23 cellular contexts compared by ENCODE assay signal in genomic region chr12:112514456-112514855, GRCh38.
DNase-seq lines count a peak whose midpoint lies in the region; ATAC-seq and TF ChIP-seq lines count a peak whose summit lies in the region.
"Had no signal": no experiment of that assay in that cellular context is flagged by ENCODE, and none has a peak within 500 bp of the region (broad histone marks: within the 10 kb centered on the region; RNA-seq: fewer than 3 reads in every experiment).

No MANE protein-coding gene starts in this region.

- H3K9me3 Mint-ChIP-seq in Caco-2 (ENCODE audit: unreplicated experiment) (no peaks in the 10 kb centered on the region), neural crest cell (peaks cover 2% of the 10 kb centered on the region), progenitor cell of endocrine pancreas (ENCODE audit: low read depth) (no peaks in the 10 kb centered on the region)
- H3K9me3 Mint-ChIP-seq: CD14-positive monocyte; CD4-positive, CD25-positive, alpha-beta regulatory T cell; CD8-positive, alpha-beta memory T cell had no signal

- H3K36me3 Mint-ChIP-seq in Caco-2 (ENCODE audit: insufficient read depth, unreplicated experiment) (peaks cover 24% of the 10 kb centered on the region), neural crest cell (ENCODE audit: low read depth) (peaks cover 4% of the 10 kb centered on the region), progenitor cell of endocrine pancreas (ENCODE audit: insufficient read depth) (no peaks in the 10 kb centered on the region)

- H3K4me1 ChIP-seq in Caco-2 (no peaks in the 10 kb centered on the region), SJCRH30 (peaks cover 37% of the 10 kb centered on the region)
- H3K4me1 ChIP-seq: BE2C, BLaER1 had no signal

- H3K36me3 ChIP-seq in Caco-2 (ENCODE audit: control insufficient read depth, insufficient read depth, low read length) = no peaks in the 10 kb centered on the region
- H3K36me3 ChIP-seq in SJCRH30 = 0 out of 2 replicates have a peak, but pooled peaks cover 5% of the 10 kb centered on the region

- H3K9me3 ChIP-seq in Caco-2 = no peaks in the 10 kb centered on the region
- no peaks in the 10 kb centered on the region for H3K9me3 ChIP-seq in SJCRH30 (replicated peaks)
- H3K9me3 ChIP-seq: BE2C, BLaER1 had no signal

- peak overlapping the region; percentile 89 for H3K27ac ChIP-seq in SJCRH30
- H3K27ac ChIP-seq: BLaER1 had no signal

- no TSS peak for BruUV-seq in Caco-2 (replicated peaks; lab: Mats Ljungman, UMichigan)

- CTCF ChIA-PET in Caco-2 (lab: Charles Lee) = no interaction called here

- H3K27me3 ChIP-seq in Caco-2 (replicated peaks; ENCODE audit: control insufficient read depth, insufficient read depth, low read length) = no peaks in the 10 kb centered on the region
- H3K27me3 ChIP-seq in SJCRH30 = no peaks in the 10 kb centered on the region
- H3K27me3 ChIP-seq: BE2C, BLaER1 had no signal

- intact Hi-C loops in Caco-2 (cut with micrococcal nuclease; ENCODE audit: unreplicated experiment) = no loop called here

- POLR2A ChIA-PET in Caco-2 (lab: Charles Lee) = no interaction called here

- DNase-seq in Caco-2 = no peak
- peak; percentile 12 to 23 for DNase-seq in SJCRH30
- no peak for DNase-seq in neural crest cell (ENCODE audit: low read depth, low spot score)
- DNase-seq in progenitor cell of endocrine pancreas (ENCODE audit: low spot score, unreplicated experiment) = no peak
- no peak for DNase-seq in stimulated activated naive CD4-positive, alpha-beta T cell (lab: John Stamatoyannopoulos, UW)
- DNase-seq in DMS79 (lab: John Stamatoyannopoulos, UW) = no peak
- DNase-seq: 8988T; ACHN; BE2C; C1 segment of cervical spinal cord; Calu3; CD4-positive, alpha-beta memory T cell; CD4-positive, CD25-positive, alpha-beta regulatory T cell; CD8-positive, alpha-beta memory T cell; COR-L47; DND-41; EL; GDM1 had no signal

- no peak for TF ChIP-seq CTCF in Caco-2 (IDR thresholded peaks at IDR 0.05; ENCODE audit: insufficient read depth in 1 of 2, low read depth in 1 of 2, low read length in 1 of 2, severe bottlenecking in 1 of 2, unreplicated experiment in 1 of 2)
- no peak for TF ChIP-seq CTCF in neural crest cell (conservative IDR thresholded peaks at IDR 0.05)
- TF ChIP-seq CTCF in progenitor cell of endocrine pancreas (IDR thresholded peaks at IDR 0.05; ENCODE audit: unreplicated experiment) = no peak

- H3K4me3 ChIP-seq in Caco-2 (ENCODE audit: low read depth, low read length) (no peak overlapping the region), SJCRH30 (no peak overlapping the region)
- H3K4me3 ChIP-seq: BLaER1, GM12878 had no signal

- H3K4me1 Mint-ChIP-seq in Caco-2 (ENCODE audit: low read depth, unreplicated experiment) (no peaks in the 10 kb centered on the region), neural crest cell (peaks cover 20% of the 10 kb centered on the region), progenitor cell of endocrine pancreas (ENCODE audit: low read depth) (no peaks in the 10 kb centered on the region)
- H3K4me1 Mint-ChIP-seq: CD14-positive monocyte; CD4-positive, alpha-beta memory T cell; CD8-positive, alpha-beta memory T cell had no signal

- no peak overlapping the region for H3K27ac Mint-ChIP-seq in Caco-2 (ENCODE audit: unreplicated experiment)
- H3K27ac Mint-ChIP-seq in neural crest cell (ENCODE audit: unreplicated experiment) = peak overlapping the region; percentile 53
- H3K27ac Mint-ChIP-seq in progenitor cell of endocrine pancreas = peak overlapping the region; percentile 43
- H3K27ac Mint-ChIP-seq: CD14-positive monocyte; CD4-positive, alpha-beta memory T cell; CD8-positive, alpha-beta memory T cell had no signal

- no peak for ATAC-seq in activated CD4-positive, CD25-positive, alpha-beta regulatory T cell treated with anti-CD3 and anti-CD28 coated beads, Interleukin-2, amount 50 U/mL, for 24 hours
- no peak for ATAC-seq in HG02678 (IDR thresholded peaks at IDR 0.05; ENCODE audit: unreplicated experiment)
- ATAC-seq: GM12878 had no signal

- H3K27me3 Mint-ChIP-seq in Caco-2 (ENCODE audit: insufficient read depth, unreplicated experiment) (no peaks in the 10 kb centered on the region), neural crest cell (ENCODE audit: low read depth) (no peaks in the 10 kb centered on the region), progenitor cell of endocrine pancreas (no peaks in the 10 kb centered on the region)
- H3K27me3 Mint-ChIP-seq: CD4-positive, alpha-beta memory T cell; CD8-positive, alpha-beta memory T cell had no signal

- H3K4me3 Mint-ChIP-seq in Caco-2 (ENCODE audit: unreplicated experiment) (peak overlapping the region; percentile 18), neural crest cell (no peak overlapping the region), progenitor cell of endocrine pancreas (ENCODE audit: low read depth) (no peak overlapping the region)
- H3K4me3 Mint-ChIP-seq: CD14-positive monocyte; CD4-positive, alpha-beta memory T cell; CD4-positive, CD25-positive, alpha-beta regulatory T cell; CD8-positive, alpha-beta memory T cell had no signal

Comparison
In these comparisons a context has a peak if more than half of its experiments do, and no peak if none do; other contexts are left out.
1. DNase-seq: peak in SJCRH30 (2 of 2); none in Caco-2 (0 of 2), neural crest cell (single experiment), progenitor cell of endocrine pancreas (single experiment), stimulated activated naive CD4-positive, alpha-beta T cell (0 of 6) and DMS79 (single experiment).